15 cellular contexts compared by ENCODE assay signal in genomic region chr3:194840661-194841514, GRCh38.
DNase-seq lines count a peak whose midpoint lies in the region; ATAC-seq and TF ChIP-seq lines count a peak whose summit lies in the region.
"Had no signal": no experiment of that assay in that cellular context is flagged by ENCODE, and none has a peak within 500 bp of the region (broad histone marks: within the 10 kb centered on the region; RNA-seq: fewer than 3 reads in every experiment).

No MANE protein-coding gene starts in this region.

- no peak overlapping the region for H3K4me3 Mint-ChIP-seq in GM23338
- H3K4me3 Mint-ChIP-seq: activated CD4-positive, alpha-beta memory T cell treated with anti-CD3 and anti-CD28 coated beads, Interleukin-2, amount 10 ng/mL, durations not matched to agents 7 days and 5 days; activated naive CD4-positive, alpha-beta T cell treated with anti-CD3 and anti-CD28 coated beads, Interleukin-2, amount 50 U/mL, for 24 hours; CD8-positive, alpha-beta memory T cell had no signal

- H3F3A ChIP-seq in GM23338 (replicated peaks; ENCODE audit: low read depth) = no peaks in the 10 kb centered on the region

- no peaks in the 10 kb centered on the region for H3K27me3 ChIP-seq in GM23338 (ENCODE audit: insufficient read depth)
- no peaks in the 10 kb centered on the region for H3K27me3 ChIP-seq in osteoblast (ENCODE audit: insufficient read depth, low read length)

- H4K20me1 ChIP-seq in GM23338 (replicated peaks; ENCODE audit: insufficient read depth) = no peaks in the 10 kb centered on the region
- no peaks in the 10 kb centered on the region for H4K20me1 ChIP-seq in osteoblast (ENCODE audit: insufficient read depth, low read length)

- H3K4me1 ChIP-seq in GM23338 (ENCODE audit: insufficient read depth) = no peaks in the 10 kb centered on the region
- no peaks in the 10 kb centered on the region for H3K4me1 ChIP-seq in osteoblast (ENCODE audit: insufficient read depth, low read length)

- ATAC-seq in GM23338 = no peak

- no peak for DNase-seq in GM23338 (ENCODE audit: low spot score)
- peak; percentile 40 for DNase-seq in RKO (ENCODE audit: low spot score)
- DNase-seq in fibroblast of pulmonary artery (ENCODE audit: low read depth) = peak; percentile 83
- peak; percentile 91 for DNase-seq in osteoblast (ENCODE audit: insufficient read length, low spot score, missing footprints)
- DNase-seq in ureter (ENCODE audit: low spot score) = no peak
- DNase-seq in NCI-H526 treated with DMSO at 0.1 percent for 48 hours (lab: John Stamatoyannopoulos, UW) = no peak
- no peak for DNase-seq in middle frontal gyrus (ENCODE audit: extremely low spot score, low spot score)
- no peak for DNase-seq in NCI-H2171 (lab: John Stamatoyannopoulos, UW)
- DNase-seq: activated CD4-positive, alpha-beta memory T cell treated with anti-CD3 and anti-CD28 coated beads, Interleukin-2, amount 10 ng/mL, durations not matched to agents 7 days and 5 days; CD8-positive, alpha-beta memory T cell; NCI-H1092 treated with DMSO at 0.1 percent for 48 hours; NCI-H526; SW 1271 had no signal

- H3K9me3 ChIP-seq in osteoblast (ENCODE audit: low read depth, low read length) = no peaks in the 10 kb centered on the region

- peaks cover 4% of the 10 kb centered on the region; the same call in 1 of the 3 replicates for H3K9me3 Mint-ChIP-seq in GM23338
- H3K9me3 Mint-ChIP-seq: activated CD4-positive, alpha-beta memory T cell treated with anti-CD3 and anti-CD28 coated beads, Interleukin-2, amount 10 ng/mL, durations not matched to agents 7 days and 5 days; activated naive CD4-positive, alpha-beta T cell treated with anti-CD3 and anti-CD28 coated beads, Interleukin-2, amount 50 U/mL, for 24 hours; CD8-positive, alpha-beta memory T cell had no signal

- H3K4me3 ChIP-seq in GM23338 (no peak overlapping the region), fibroblast of pulmonary artery (replicated peaks; ENCODE audit: low read depth, low read length) (no peak overlapping the region), osteoblast (ENCODE audit: insufficient read depth, low read length) (no peak overlapping the region)
- H3K4me3 ChIP-seq: skin epidermis had no signal

- no peak overlapping the region for H3K27ac ChIP-seq in GM23338 (ENCODE audit: low read depth)
- H3K27ac ChIP-seq in osteoblast (ENCODE audit: low read depth, low read length) = no peak overlapping the region
- H3K27ac ChIP-seq: skin epidermis had no signal

- H3K36me3 ChIP-seq in GM23338 (ENCODE audit: insufficient read depth) (no peaks in the 10 kb centered on the region), osteoblast (ENCODE audit: insufficient read depth, low read length) (no peaks in the 10 kb centered on the region)

- H3K27ac Mint-ChIP-seq in GM23338 = no peak overlapping the region
- H3K27ac Mint-ChIP-seq: activated CD4-positive, alpha-beta memory T cell treated with anti-CD3 and anti-CD28 coated beads, Interleukin-2, amount 10 ng/mL, durations not matched to agents 7 days and 5 days; activated naive CD4-positive, alpha-beta T cell treated with anti-CD3 and anti-CD28 coated beads, Interleukin-2, amount 50 U/mL, for 24 hours had no signal

- H3K4me2 ChIP-seq in GM23338 (no peak overlapping the region), osteoblast (ENCODE audit: insufficient read depth, low read length) (no peak overlapping the region)

- no peaks in the 10 kb centered on the region for H3K79me2 ChIP-seq in GM23338 (replicated peaks; ENCODE audit: insufficient read depth)
- no peaks in the 10 kb centered on the region for H3K79me2 ChIP-seq in osteoblast (ENCODE audit: insufficient read depth, low read length)

- H3K36me3 Mint-ChIP-seq in GM23338 (ENCODE audit: low read depth) = no peaks in the 10 kb centered on the region
- H3K36me3 Mint-ChIP-seq: activated naive CD4-positive, alpha-beta T cell treated with anti-CD3 and anti-CD28 coated beads, Interleukin-2, amount 50 U/mL, for 24 hours; CD8-positive, alpha-beta memory T cell had no signal

- no peaks in the 10 kb centered on the region for H3K9me2 ChIP-seq in GM23338 (ENCODE audit: insufficient read depth)

- H3K4me1 Mint-ChIP-seq in GM23338 = no peaks in the 10 kb centered on the region
- H3K4me1 Mint-ChIP-seq: activated CD4-positive, alpha-beta memory T cell treated with anti-CD3 and anti-CD28 coated beads, Interleukin-2, amount 10 ng/mL, durations not matched to agents 7 days and 5 days; activated naive CD4-positive, alpha-beta T cell treated with anti-CD3 and anti-CD28 coated beads, Interleukin-2, amount 50 U/mL, for 24 hours; CD8-positive, alpha-beta memory T cell had no signal

- TF ChIP-seq CTCF in GM23338 (conservative IDR thresholded peaks at IDR 0.05; ENCODE audit: low read depth in 2 of 2) (no peak), fibroblast of pulmonary artery (IDR thresholded peaks at IDR 0.05; ENCODE audit: low read length, missing control alignments) (no peak), osteoblast (IDR thresholded peaks at IDR 0.05; ENCODE audit: extremely low read depth, low read depth, low read length) (no peak)

- peaks cover 2% of the 10 kb centered on the region for H3K27me3 Mint-ChIP-seq in GM23338 (ENCODE audit: insufficient read depth, low read depth, poor library complexity)
- H3K27me3 Mint-ChIP-seq: activated naive CD4-positive, alpha-beta T cell treated with anti-CD3 and anti-CD28 coated beads, Interleukin-2, amount 50 U/mL, for 24 hours; CD8-positive, alpha-beta memory T cell had no signal

- peak overlapping the region; percentile 47; the same call in 1 of the 2 replicates for H2AFZ ChIP-seq in GM23338
- H2AFZ ChIP-seq in osteoblast (ENCODE audit: low read length) = no peak overlapping the region

TF ChIP-seq in GM23338, 12 proteins besides CTCF, POLR2A, EP300 and RAD21 (continues in another document):
- TF ChIP-seq ZNF114 (CRISPR knock-in tag; IDR thresholded peaks at IDR 0.05) (no peak), EZH2 (IDR thresholded peaks at IDR 0.05; ENCODE audit: low read depth, unreplicated experiment) (no peak), CREB1 (CRISPR knock-in tag; IDR thresholded peaks at IDR 0.05; ENCODE audit: low read depth) (no peak), ETS1 (IDR thresholded peaks at IDR 0.05) (no peak), ZNF331 (CRISPR knock-in tag; IDR thresholded peaks at IDR 0.05; ENCODE audit: low read depth) (no peak), REST (IDR thresholded peaks at IDR 0.05; ENCODE audit: unreplicated experiment) (no peak), EZH2phosphoT487 (IDR thresholded peaks at IDR 0.05; ENCODE audit: unreplicated experiment) (no peak), POLR2AphosphoS5 (IDR thresholded peaks at IDR 0.05; ENCODE audit: low read depth) (no peak)

Comparison
In these comparisons a context has a peak if more than half of its experiments do, and no peak if none do; other contexts are left out.
1. DNase-seq: peak in RKO (single experiment), fibroblast of pulmonary artery (single experiment) and osteoblast (single experiment); none in GM23338 (single experiment), ureter (single experiment), NCI-H526 treated with DMSO at 0.1 percent for 48 hours (single experiment), middle frontal gyrus (single experiment) and NCI-H2171 (single experiment).